23 cellular contexts compared by ENCODE assay signal in genomic region chr7:31308642-31309041, GRCh38.
"Had no signal": no experiment of that assay in that cellular context is flagged by ENCODE, and none has a peak within 500 bp of the region (broad histone marks: within the 10 kb centered on the region; RNA-seq: fewer than 3 reads in every experiment).

No MANE protein-coding gene starts in this region.

- ATAC-seq: activated CD8-positive, alpha-beta memory T cell treated with anti-CD3 and anti-CD28 coated beads, Interleukin-2, amount 10 ng/mL, durations not matched to agents 7 days and 5 days; activated CD8-positive, alpha-beta T cell treated with anti-CD3 and anti-CD28 coated beads for 36 hours; activated naive CD8-positive, alpha-beta T cell treated with anti-CD3 and anti-CD28 coated beads, Interleukin-2, amount 50 U/mL, for 24 hours had no signal

- DNase-seq: activated B cell treated with CpG ODN at 0.5 μM for 24 hours; activated CD4-positive, alpha-beta memory T cell treated with anti-CD3 and anti-CD28 coated beads for 36 hours; activated CD4-positive, alpha-beta T cell treated with anti-CD3 and anti-CD28 coated beads for 4 hours; activated CD4-positive, alpha-beta T cell treated with anti-CD3 and anti-CD28 coated beads, Interleukin-2, amount 10 ng/mL, durations not matched to agents 24 days and 14 days; activated CD4-positive, alpha-beta T cell treated with anti-CD3 and anti-CD28 coated beads, Interleukin-2, amount 50 U/mL, for 1 hour; activated CD4-positive, alpha-beta T cell treated with anti-CD3 and anti-CD28 coated beads, Interleukin-2, amount 50 U/mL, for 4 hours; activated CD4-positive, CD25-positive, alpha-beta regulatory T cell treated with anti-CD3 and anti-CD28 coated beads, Interleukin-2, amount 50 U/mL, for 72 hours; activated CD8-positive, alpha-beta memory T cell treated with anti-CD3 and anti-CD28 coated beads, Interleukin-2, amount 10 ng/mL, durations not matched to agents 7 days and 5 days; activated CD8-positive, alpha-beta memory T cell treated with anti-CD3 and anti-CD28 coated beads, Interleukin-2, amount 50 U/mL, for 48 hours; activated CD8-positive, alpha-beta T cell treated with anti-CD3 and anti-CD28 coated beads for 36 hours; activated effector memory CD4-positive, alpha-beta T cell treated with Interleukin-2 at 50 U/mL for 16 hours; activated gamma-delta T cell; activated naive CD4-positive, alpha-beta T cell treated with anti-CD3 and anti-CD28 coated beads, Interleukin-2, amount 10 ng/mL, durations not matched to agents 7 days and 5 days; activated naive CD4-positive, alpha-beta T cell treated with Interleukin-2 at 50 U/mL for 16 hours; activated naive CD8-positive, alpha-beta T cell treated with anti-CD3 and anti-CD28 coated beads, Interleukin-2, amount 10 ng/mL, durations not matched to agents 7 days and 5 days; activated naive CD8-positive, alpha-beta T cell treated with anti-CD3 and anti-CD28 coated beads, Interleukin-2, amount 50 U/mL, for 24 hours; activated T-cell treated with anti-CD3 and anti-CD28 coated beads, Interleukin-2, amount 50 U/mL, for 24 hours; activated T-cell treated with anti-CD3 and anti-CD28 coated beads, Interleukin-2, amount 50 U/mL, for 48 hours; anterior cingulate cortex; brain microvascular endothelial cell; central memory CD4-positive, alpha-beta T cell; T-helper 2 cell; T-helper 9 cell had no signal
